In genomic region chr3:100650651-100651611, GRCh38 we compare ENCODE assay signal across 9 cellular contexts. TPM values are rescaled to one million over a fixed set of nuclear protein-coding genes. Genes with fewer than 3 reads are reported as not detected.
DNase-seq lines count a peak whose midpoint lies in the region; ATAC-seq, FAIRE-seq and TF ChIP-seq lines count a peak whose summit lies in the region.
"Had no signal": no experiment of that assay in that cellular context is flagged by ENCODE, and none has a peak within 500 bp of the region (broad histone marks: within the 10 kb centered on the region; RNA-seq: fewer than 3 reads in every experiment).

No MANE protein-coding gene starts in this region.

- TF ChIP-seq CTCF in Loucy (conservative IDR thresholded peaks at IDR 0.05; ENCODE audit: low read length) (peak; percentile 33), K562 (IDR thresholded peaks at IDR 0.05 in 2 of 3, conservative IDR thresholded peaks at IDR 0.05 in 1 of 3; ENCODE audit: insufficient read depth in 2 of 3, low read depth in 1 of 3, low read length in 3 of 3) (peak in 1 of 3 experiments; percentile 47; a peak in 2 of 6 replicates), omental fat pad (IDR thresholded peaks at IDR 0.05) (no peak)

- peaks cover 12% of the 10 kb centered on the region for H3K4me1 Mint-ChIP-seq in activated T-cell treated with anti-CD3 and anti-CD28 coated beads, Interleukin-2, amount 50 U/mL, for 4 hours (ENCODE audit: low read depth)

- H3K79me2 ChIP-seq in Loucy (ENCODE audit: insufficient read depth, low read length) (no peaks in the 10 kb centered on the region), K562 (ENCODE audit: control insufficient read depth, insufficient read depth, low read length) (no peaks in the 10 kb centered on the region)

- H3K9me3 ChIP-seq in Loucy (ENCODE audit: insufficient read depth, low read depth, low read length) (no peaks in the 10 kb centered on the region), K562 (replicated peaks; ENCODE audit: control insufficient read depth, insufficient read depth, low read depth, low read length) (no peaks in the 10 kb centered on the region)

- peak; percentile 19 for FAIRE-seq in K562 (lab: Jason Lieb, UNC)
- FAIRE-seq: colon had no signal

- WGBS in K562 (ENCODE audit: insufficient coverage, low coverage, missing lambda C conversion rate): 11% methylated on average over 4 of the region's 4 CpGs

- in situ Hi-C loops in K562 (cut with MboI): no loop called here

- H3K27me3 Mint-ChIP-seq in activated T-cell treated with anti-CD3 and anti-CD28 coated beads, Interleukin-2, amount 50 U/mL, for 4 hours (ENCODE audit: low read depth): peaks cover 4% of the 10 kb centered on the region

- H3K4me3 Mint-ChIP-seq in activated T-cell treated with anti-CD3 and anti-CD28 coated beads, Interleukin-2, amount 50 U/mL, for 4 hours: peak overlapping the region; percentile 14

- H4K20me1 ChIP-seq in Loucy (ENCODE audit: insufficient read depth, low read length, poor library complexity, severe bottlenecking): no peaks in the 10 kb centered on the region
- H4K20me1 ChIP-seq in K562 (replicated peaks; ENCODE audit: control insufficient read depth, insufficient read depth, low read length): no peaks in the 10 kb centered on the region

- intact Hi-C loops in K562 (cut with micrococcal nuclease): loop anchor here (10.0 kb wide), 1 partner anchor 144 kb away; no protein-coding TSS in a partner anchor

- H3F3A ChIP-seq in Loucy (ENCODE audit: low read depth): no peaks in the 10 kb centered on the region

- POLR2A ChIA-PET in K562 (lab: Yijun Ruan, JAX): no interaction called here

- no peaks in the 10 kb centered on the region for H3K9me3 Mint-ChIP-seq in activated T-cell treated with anti-CD3 and anti-CD28 coated beads, Interleukin-2, amount 50 U/mL, for 4 hours

- H3K27ac ChIP-seq in K562 (ENCODE audit: extremely low read depth, low read depth, low read length): no peak overlapping the region; the same call in 2 of the 3 replicates

- no peaks in the 10 kb centered on the region for H3K9me1 ChIP-seq in K562 (ENCODE audit: control insufficient read depth, insufficient read depth, low read length)

- ATAC-seq in activated T-cell treated with anti-CD3 and anti-CD28 coated beads, Interleukin-2, amount 50 U/mL, for 4 hours: peak; percentile 93 to 95
- ATAC-seq in K562 (peak; percentile 73), omental fat pad (ENCODE audit: low FRiP score) (peak; percentile 77)

- H3K9me2 ChIP-seq in Loucy (replicated peaks; ENCODE audit: low read depth, low read length): no peaks in the 10 kb centered on the region

- TF ChIP-seq RAD21 in K562 (CRISPR knock-in tag; conservative IDR thresholded peaks at IDR 0.05 in 1 of 2, IDR thresholded peaks at IDR 0.05 in 1 of 2): peak; percentile 31 to 57

- H2AFZ ChIP-seq in Loucy (ENCODE audit: low read length) (peak overlapping the region; percentile 92), K562 (ENCODE audit: low read depth, low read length) (peak overlapping the region; percentile 85)

- no peaks in the 10 kb centered on the region for H3K27me3 ChIP-seq in Loucy (ENCODE audit: insufficient read depth, low read length, poor library complexity, severe bottlenecking)
- H3K27me3 ChIP-seq in K562 (ENCODE audit: control insufficient read depth in 2 of 2, insufficient read depth in 2 of 2, low read length in 2 of 2): no peaks in the 10 kb centered on the region

- H3K4me1 ChIP-seq in Loucy (ENCODE audit: insufficient read depth, low read length, poor library complexity, severe bottlenecking) (peaks cover 4% of the 10 kb centered on the region), K562 (replicated peaks in 1 of 2; ENCODE audit: control insufficient read depth in 2 of 2, insufficient read depth in 2 of 2, low read length in 2 of 2) (peaks cover 0 to 3% of the 10 kb centered on the region in 2 experiments; a peak in 2 of 5 replicates)

- TF ChIP-seq POLR2A in K562 (conservative IDR thresholded peaks at IDR 0.05): no peak

- CTCF ChIA-PET in K562 (lab: Yijun Ruan, JAX; ENCODE audit: low intra/inter-chr PET ratio): no interaction called here

- no peak for DNase-seq in activated T-cell treated with anti-CD3 and anti-CD28 coated beads, Interleukin-2, amount 50 U/mL, for 4 hours
- no peak for DNase-seq in activated T-cell treated with anti-CD3 and anti-CD28 coated beads, Interleukin-2, amount 50 U/mL, for 48 hours
- DNase-seq in HCEC 1CT: peak; percentile 96
- peak in 1 of 4 experiments; percentile 13 for DNase-seq in K562 (ENCODE audit: extremely low read depth in 1 of 4, low spot score in 3 of 4)
- DNase-seq in omental fat pad (ENCODE audit: low spot score): no peak
- DNase-seq in NCI-H2227 treated with DMSO at 0.1 percent for 48 hours (lab: John Stamatoyannopoulos, UW): no peak
- DNase-seq in cortex of kidney (lab: John Stamatoyannopoulos, UW): no peak

- no peak overlapping the region for H3K4me3 ChIP-seq in Loucy (ENCODE audit: low read length, poor library complexity, severe bottlenecking)
- H3K4me3 ChIP-seq in K562: no peak overlapping the region

- TF ChIP-seq EP300 in K562 (IDR thresholded peaks at IDR 0.05; ENCODE audit: low read length): no peak

- H3K4me2 ChIP-seq in Loucy (ENCODE audit: low read depth, low read length, poor library complexity, severe bottlenecking) (peak overlapping the region; percentile 19), K562 (ENCODE audit: insufficient read depth, low read length) (0 out of 2 replicates have a peak overlapping the region, but pooled peaks have one; percentile 5)

- no TSS peak for BruUV-seq in K562 (replicated peaks; lab: Mats Ljungman, UMichigan)

- H3K36me3 ChIP-seq in Loucy (ENCODE audit: insufficient read depth, low read length) (no peaks in the 10 kb centered on the region), K562 (ENCODE audit: control insufficient read depth, insufficient read depth, low read length) (no peaks in the 10 kb centered on the region)

- H3K9ac ChIP-seq in Loucy (ENCODE audit: low read depth, low read length, poor library complexity, severe bottlenecking): no peak overlapping the region
- no peak overlapping the region for H3K9ac ChIP-seq in K562 (ENCODE audit: insufficient read depth in 1 of 2, low read depth in 2 of 2, low read length in 2 of 2)

- H3K36me3 Mint-ChIP-seq in activated T-cell treated with anti-CD3 and anti-CD28 coated beads, Interleukin-2, amount 50 U/mL, for 4 hours (ENCODE audit: insufficient read depth): no peaks in the 10 kb centered on the region

TF ChIP-seq in K562, 482 proteins besides CTCF, POLR2A, EP300 and RAD21 (continues in another document):
- TF ChIP-seq, protein P1, sequence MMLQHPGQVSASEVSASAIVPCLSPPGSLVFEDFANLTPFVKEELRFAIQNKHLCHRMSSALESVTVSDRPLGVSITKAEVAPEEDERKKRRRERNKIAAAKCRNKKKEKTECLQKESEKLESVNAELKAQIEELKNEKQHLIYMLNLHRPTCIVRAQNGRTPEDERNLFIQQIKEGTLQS (IDR thresholded peaks at IDR 0.05): peak; percentile 84
- TF ChIP-seq, protein P1 (CRISPR knock-in tag; conservative IDR thresholded peaks at IDR 0.05): no peak
- TF ChIP-seq EP400 (IDR thresholded peaks at IDR 0.05) (0 out of 2 replicates have a peak, but pooled peaks have one; percentile 21), ZNF24 (IDR thresholded peaks at IDR 0.05) (no peak)

RNA-seq across cellular contexts. Expression of gene ADGRG7, which starts 41.5 kb away (rescaled TPM):
- not detected for total RNA-seq in activated T-cell treated with anti-CD3 and anti-CD28 coated beads, Interleukin-2, amount 50 U/mL, for 4 hours
- not detected in 2 replicates for total RNA-seq in K562 (2011; cell fraction: chromatin; rRNA removed; ENCODE audit: low replicate concordance)
- total RNA-seq in K562 (2011; cell fraction: nucleolus; rRNA removed): not detected in 2 replicates
- total RNA-seq in K562 (2011; cell fraction: nucleoplasm; rRNA removed): not detected in 2 replicates
- not detected in 2 replicates for total RNA-seq in K562 (2014; rRNA removed)
- total RNA-seq in K562 (2014; rRNA removed; fragmentation: Illumina TruSeq; extraction: Trizol): not detected in 2 replicates
- not detected in 2 replicates for total RNA-seq in K562 (2015; rRNA removed; fragmentation: Illumina TruSeq; extraction: Trizol)
- total RNA-seq in K562 (2021): not detected in 2 replicates
- polyA plus RNA-seq in K562 (2011; rRNA removed): not detected in 2 replicates
- polyA plus RNA-seq in K562 (2011; cell fraction: cytosol; rRNA removed): not detected in 2 replicates
- polyA plus RNA-seq in K562 (2011; cell fraction: nucleus; rRNA removed): not detected in 2 replicates
- polyA plus RNA-seq in K562 (2012): not detected in 2 replicates
- not detected in 2 replicates for polyA plus RNA-seq in K562 (2014; fragmentation: Illumina TruSeq; extraction: Trizol)
- polyA plus RNA-seq in K562 (2014; fragmentation: Nextera tagmentation; extraction: Ambion mirVana): under 1 TPM; 0.03 TPM
- 0.12 TPM in 1 of 2 replicates, not detected in the other for polyA plus RNA-seq in K562 (2014; rRNA removed)
- polyA minus RNA-seq in K562 (2011; rRNA and poly(A)+ RNA removed): not detected in 2 replicates
- not detected in 2 replicates for polyA minus RNA-seq in K562 (2011; cell fraction: cytosol; rRNA and poly(A)+ RNA removed)
- polyA minus RNA-seq in K562 (2011; cell fraction: nucleus; rRNA and poly(A)+ RNA removed): not detected in 2 replicates
- not detected for total RNA-seq in omental fat pad

RNA-seq across cellular contexts. Expression of gene TFG, which starts 58.4 kb away (rescaled TPM):
- total RNA-seq in activated T-cell treated with anti-CD3 and anti-CD28 coated beads, Interleukin-2, amount 50 U/mL, for 4 hours: 10 to 100 TPM; 47.0 to 49.2 (median 47.4) TPM
- 21.5 and 58.2 TPM in 2 replicates for total RNA-seq in K562 (2011; cell fraction: chromatin; rRNA removed; ENCODE audit: low replicate concordance)
- total RNA-seq in K562 (2011; cell fraction: nucleolus; rRNA removed): 14.8 and 18.0 TPM in 2 replicates
- total RNA-seq in K562 (2011; cell fraction: nucleoplasm; rRNA removed): 31.5 and 58.2 TPM in 2 replicates
- total RNA-seq in K562 (2014; rRNA removed): 31.8 and 42.0 TPM in 2 replicates
- 68.8 and 70.8 TPM in 2 replicates for total RNA-seq in K562 (2014; rRNA removed; fragmentation: Illumina TruSeq; extraction: Trizol)
- total RNA-seq in K562 (2015; rRNA removed; fragmentation: Illumina TruSeq; extraction: Trizol): 57.0 and 64.4 TPM in 2 replicates
- total RNA-seq in K562 (2021): 70.4 and 70.6 TPM in 2 replicates
- 56.1 and 74.5 TPM in 2 replicates for polyA plus RNA-seq in K562 (2011; rRNA removed)
- 86.2 and 92.5 TPM in 2 replicates for polyA plus RNA-seq in K562 (2011; cell fraction: cytosol; rRNA removed)
- 61.3 and 65.4 TPM in 2 replicates for polyA plus RNA-seq in K562 (2011; cell fraction: nucleus; rRNA removed)
- 65.7 and 94.7 TPM in 2 replicates for polyA plus RNA-seq in K562 (2012)
- polyA plus RNA-seq in K562 (2014; fragmentation: Illumina TruSeq; extraction: Trizol): 109 and 143 TPM in 2 replicates
- 10 to 100 TPM; 33.5 to 48.8 TPM for polyA plus RNA-seq in K562 (2014; fragmentation: Nextera tagmentation; extraction: Ambion mirVana)
- polyA plus RNA-seq in K562 (2014; rRNA removed): 57.8 and 67.7 TPM in 2 replicates
- 35.1 and 44.4 TPM in 2 replicates for polyA minus RNA-seq in K562 (2011; rRNA and poly(A)+ RNA removed)
- polyA minus RNA-seq in K562 (2011; cell fraction: cytosol; rRNA and poly(A)+ RNA removed): 28.4 and 31.9 TPM in 2 replicates
- 34.5 and 59.3 TPM in 2 replicates for polyA minus RNA-seq in K562 (2011; cell fraction: nucleus; rRNA and poly(A)+ RNA removed)
- total RNA-seq in omental fat pad: 100 to 1,000 TPM in 1 of 4 donors, 10 to 100 TPM in 3; 59.3 to 108 (median 91.3) TPM
